ENCODE assay signal across 11 cellular contexts in the genomic region with DNA sequence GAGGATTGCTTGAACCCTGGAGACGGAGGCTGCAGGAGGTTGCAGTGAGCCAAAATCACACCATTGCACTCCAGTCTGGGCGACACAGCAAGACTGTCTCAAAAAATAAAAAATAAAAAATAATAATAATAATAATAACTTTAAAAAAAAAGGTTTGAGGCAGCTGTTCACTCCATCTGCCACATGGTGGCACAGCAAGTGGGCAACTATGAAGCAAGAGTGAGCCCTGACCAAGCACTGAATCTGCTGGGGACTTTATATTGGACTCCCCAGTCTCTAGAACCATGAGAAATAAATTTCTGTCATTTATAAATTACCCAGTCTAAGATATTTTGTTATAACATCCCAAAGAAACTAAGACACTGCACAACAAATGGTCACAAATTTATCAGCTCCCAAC. TPM values are rescaled to one million over a fixed set of nuclear protein-coding genes. Genes with fewer than 3 reads are reported as not detected.
DNase-seq lines count a peak whose midpoint lies in the region; ATAC-seq and TF ChIP-seq lines count a peak whose summit lies in the region.
"Had no signal": no experiment of that assay in that cellular context is flagged by ENCODE, and none has a peak within 500 bp of the region (broad histone marks: within the 10 kb centered on the region; RNA-seq: fewer than 3 reads in every experiment).

No MANE protein-coding gene starts in this region.

- POLR2A ChIA-PET in HCT116 (lab: Charles Lee): interaction anchor here (1.1 to 1.5 kb wide), 2 partner anchors 10 to 23 kb away, joined by 3 to 4 read pairs; no protein-coding TSS in a partner anchor

- no peak overlapping the region for H2BK120ac ChIP-seq in mesendoderm (ENCODE audit: low read depth, low read length)

- in situ Hi-C loops in astrocyte of the spinal cord (cut with HindIII; ENCODE audit: low sequenced_read_pairs): no loop called here

- no peak for TF ChIP-seq POLR2A in HCT116 (IDR thresholded peaks at IDR 0.05; ENCODE audit: borderline replicate concordance, extremely low read depth, insufficient read depth, insufficient read length)

- H3K79me1 ChIP-seq in mesendoderm (ENCODE audit: low read length): no peaks in the 10 kb centered on the region

- H3K27me3 ChIP-seq in HCT116 (ENCODE audit: insufficient read depth, low read length) (no peaks in the 10 kb centered on the region), lower lobe of right lung (ENCODE audit: low read depth) (no peaks in the 10 kb centered on the region), mesendoderm (ENCODE audit: insufficient read depth, low read length, poor library complexity) (no peaks in the 10 kb centered on the region)

- no peak overlapping the region for H2AK5ac ChIP-seq in mesendoderm (ENCODE audit: low read length)

- H3K18ac ChIP-seq in mesendoderm (ENCODE audit: low read length): no peak overlapping the region

- WGBS in mesendoderm (ENCODE audit: extremely low coverage, insufficient coverage, low lambda C conversion rate): no CpG with 5 or more reads among the region's 2 CpGs

- H3K9me2 ChIP-seq in HCT116 (ENCODE audit: insufficient read depth): no peaks in the 10 kb centered on the region

- H3K56ac ChIP-seq in mesendoderm (ENCODE audit: low read length): no peak overlapping the region

- H3K27ac ChIP-seq in HCT116 (ENCODE audit: low read depth, low read length): no peak overlapping the region
- H3K27ac ChIP-seq in lower lobe of right lung: no peak overlapping the region
- H3K27ac ChIP-seq in mesendoderm (ENCODE audit: low read depth, low read length): no peak overlapping the region

- H3K9me3 ChIP-seq in HCT116 (ENCODE audit: control insufficient read depth in 1 of 2, insufficient read depth in 1 of 2, low read depth in 1 of 2, low read length in 2 of 2) (no peaks in the 10 kb centered on the region), lower lobe of right lung (no peaks in the 10 kb centered on the region)

- H2BK5ac ChIP-seq in mesendoderm (ENCODE audit: low read length): no peak overlapping the region

- no peaks in the 10 kb centered on the region for H3K79me2 ChIP-seq in HCT116 (ENCODE audit: insufficient read depth, low read length)
- no peaks in the 10 kb centered on the region for H3K79me2 ChIP-seq in mesendoderm (ENCODE audit: control insufficient read depth, insufficient read depth, low read length)

- CTCF ChIA-PET in HCT116 (lab: Charles Lee): interaction anchor here (0.8 to 1.3 kb wide), 2 partner anchors 12 to 14 kb away, joined by 3 read pairs; no protein-coding TSS in a partner anchor

- peak; percentile 56 for TF ChIP-seq RAD21 in HCT116 (IDR thresholded peaks at IDR 0.05; ENCODE audit: low read depth)

- DNase-seq in AG09309 (ENCODE audit: low read depth) (no peak), HCT116 (ENCODE audit: low read depth, low spot score) (no peak), astrocyte of the spinal cord (ENCODE audit: low read depth, low spot score) (peak; percentile 23), lower lobe of right lung (no peak), NCI-H2081 (lab: John Stamatoyannopoulos, UW) (no peak), mesendoderm (no peak), head of caudate nucleus (no peak)
- DNase-seq: GDM1; NCI-H1048; stimulated activated CD4-positive, alpha-beta T cell treated with anti-CD3 and anti-CD28 coated beads, Interleukin-1b, Interleukin-23, amount 100 ng/mL, for 48 hours had no signal

- no peak overlapping the region for H3K9ac ChIP-seq in HCT116 (ENCODE audit: low read length)
- no peak overlapping the region for H3K9ac ChIP-seq in mesendoderm (ENCODE audit: low read length)

- H4K20me1 ChIP-seq in HCT116 (ENCODE audit: insufficient read depth): no peaks in the 10 kb centered on the region

- H3K4ac ChIP-seq in mesendoderm (ENCODE audit: low read depth, low read length): no peak overlapping the region

- no peaks in the 10 kb centered on the region for H3K36me3 ChIP-seq in HCT116 (ENCODE audit: control insufficient read depth in 1 of 2, insufficient read depth in 2 of 2, low read length in 2 of 2)
- no peaks in the 10 kb centered on the region for H3K36me3 ChIP-seq in lower lobe of right lung
- no peaks in the 10 kb centered on the region for H3K36me3 ChIP-seq in mesendoderm (ENCODE audit: control insufficient read depth, insufficient read depth, low read length)

- no peak overlapping the region for H4K8ac ChIP-seq in mesendoderm (ENCODE audit: low read depth, low read length)

- no peak overlapping the region for H2BK15ac ChIP-seq in mesendoderm (replicated peaks; ENCODE audit: low read depth)

- RAD21 ChIA-PET in HCT116 (lab: Charles Lee; ENCODE audit: low non-redundant PET in 1 of 2, low total read pairs in 2 of 2, uncharacterized antibody in 2 of 2, unreplicated experiment in 2 of 2): interaction anchor here in 1 of 2 experiments (1.1 kb wide), 1 partner anchor 134 kb away, joined by 5 read pairs; a partner anchor contains a TSS

- peaks cover 6 to 11% of the 10 kb centered on the region in 2 experiments for H3K4me1 ChIP-seq in HCT116 (ENCODE audit: control insufficient read depth in 1 of 2, insufficient read depth in 2 of 2, low read length in 2 of 2)
- H3K4me1 ChIP-seq in lower lobe of right lung: peaks cover 5% of the 10 kb centered on the region
- H3K4me1 ChIP-seq in mesendoderm (ENCODE audit: control insufficient read depth, low read depth, low read length): no peaks in the 10 kb centered on the region

- BruUV-seq in HCT116 (replicated peaks; lab: Mats Ljungman, UMichigan): no TSS peak

- no peak overlapping the region for H3K4me2 ChIP-seq in HCT116 (ENCODE audit: low read length)
- no peak overlapping the region for H3K4me2 ChIP-seq in mesendoderm (ENCODE audit: low read length)

- H3K4me3 ChIP-seq in AG09309 (ENCODE audit: control insufficient read depth, low read depth, low read length): no peak overlapping the region
- H3K4me3 ChIP-seq in HCT116 (replicated peaks in 1 of 2; ENCODE audit: low read depth in 1 of 2, low read length in 2 of 2): no peak overlapping the region
- H3K4me3 ChIP-seq in astrocyte of the spinal cord (ENCODE audit: low read depth, low read length): no peak overlapping the region
- no peak overlapping the region for H3K4me3 ChIP-seq in lower lobe of right lung
- no peak overlapping the region for H3K4me3 ChIP-seq in mesendoderm (ENCODE audit: low read length)

- H4K5ac ChIP-seq in mesendoderm (ENCODE audit: low read length): no peak overlapping the region

- H3K23ac ChIP-seq in mesendoderm (ENCODE audit: low read length): no peak overlapping the region

- TF ChIP-seq CTCF in AG09309 (IDR thresholded peaks at IDR 0.05; ENCODE audit: control insufficient read depth, insufficient read depth, low read depth, low read length, missing control alignments) (peak; percentile 60), HCT116 (IDR thresholded peaks at IDR 0.05 in 2 of 3, conservative IDR thresholded peaks at IDR 0.05 in 1 of 3; ENCODE audit: borderline replicate concordance in 1 of 3, insufficient read depth in 1 of 3, low read depth in 2 of 3, low read length in 2 of 3) (peak; percentile 19 to 48 (median 29); a peak in 3 of 6 replicates), astrocyte of the spinal cord (IDR thresholded peaks at IDR 0.05; ENCODE audit: low read depth, low read length) (peak; percentile 46), lower lobe of right lung (IDR thresholded peaks at IDR 0.05) (peak; percentile 43)

- ATAC-seq in HCT116 (peak; percentile 53; the same call in 1 of the 2 replicates), lower lobe of right lung (peak; percentile 72 to 84), HG02885 (IDR thresholded peaks at IDR 0.05; ENCODE audit: poor library complexity, unreplicated experiment) (no peak)

- intact Hi-C loops in HCT116 (cut with micrococcal nuclease) (no loop called here), lower lobe of right lung (cut with DNase I) (no loop called here), head of caudate nucleus (cut with DNase I) (no loop called here)

- no peak overlapping the region for H2AFZ ChIP-seq in HCT116 (ENCODE audit: low read depth, low read length, poor library complexity, severe bottlenecking)

TF ChIP-seq in HCT116, 20 proteins besides CTCF, POLR2A, EP300 and RAD21 (continues in another document):
- TF ChIP-seq FOSL1 (IDR thresholded peaks at IDR 0.05; ENCODE audit: low read depth) (no peak), CBX3 (IDR thresholded peaks at IDR 0.05; ENCODE audit: low read depth) (no peak), SP1 (IDR thresholded peaks at IDR 0.05; ENCODE audit: low read depth) (no peak), EZH2phosphoT487 (IDR thresholded peaks at IDR 0.05; ENCODE audit: borderline replicate concordance) (no peak)
- TF ChIP-seq, protein P1, sequence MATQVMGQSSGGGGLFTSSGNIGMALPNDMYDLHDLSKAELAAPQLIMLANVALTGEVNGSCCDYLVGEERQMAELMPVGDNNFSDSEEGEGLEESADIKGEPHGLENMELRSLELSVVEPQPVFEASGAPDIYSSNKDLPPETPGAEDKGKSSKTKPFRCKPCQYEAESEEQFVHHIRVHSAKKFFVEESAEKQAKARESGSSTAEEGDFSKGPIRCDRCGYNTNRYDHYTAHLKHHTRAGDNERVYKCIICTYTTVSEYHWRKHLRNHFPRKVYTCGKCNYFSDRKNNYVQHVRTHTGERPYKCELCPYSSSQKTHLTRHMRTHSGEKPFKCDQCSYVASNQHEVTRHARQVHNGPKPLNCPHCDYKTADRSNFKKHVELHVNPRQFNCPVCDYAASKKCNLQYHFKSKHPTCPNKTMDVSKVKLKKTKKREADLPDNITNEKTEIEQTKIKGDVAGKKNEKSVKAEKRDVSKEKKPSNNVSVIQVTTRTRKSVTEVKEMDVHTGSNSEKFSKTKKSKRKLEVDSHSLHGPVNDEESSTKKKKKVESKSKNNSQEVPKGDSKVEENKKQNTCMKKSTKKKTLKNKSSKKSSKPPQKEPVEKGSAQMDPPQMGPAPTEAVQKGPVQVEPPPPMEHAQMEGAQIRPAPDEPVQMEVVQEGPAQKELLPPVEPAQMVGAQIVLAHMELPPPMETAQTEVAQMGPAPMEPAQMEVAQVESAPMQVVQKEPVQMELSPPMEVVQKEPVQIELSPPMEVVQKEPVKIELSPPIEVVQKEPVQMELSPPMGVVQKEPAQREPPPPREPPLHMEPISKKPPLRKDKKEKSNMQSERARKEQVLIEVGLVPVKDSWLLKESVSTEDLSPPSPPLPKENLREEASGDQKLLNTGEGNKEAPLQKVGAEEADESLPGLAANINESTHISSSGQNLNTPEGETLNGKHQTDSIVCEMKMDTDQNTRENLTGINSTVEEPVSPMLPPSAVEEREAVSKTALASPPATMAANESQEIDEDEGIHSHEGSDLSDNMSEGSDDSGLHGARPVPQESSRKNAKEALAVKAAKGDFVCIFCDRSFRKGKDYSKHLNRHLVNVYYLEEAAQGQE (IDR thresholded peaks at IDR 0.05; ENCODE audit: low read depth): no peak

RNA-seq across cellular contexts. Expression of a gene that starts 14.6 kb away (rescaled TPM):
- total RNA-seq in HCT116 (2021; ENCODE audit: unreplicated experiment) (102 TPM), lower lobe of right lung (516 TPM)
- polyA plus RNA-seq in HCT116 (2012): 92.5 and 93.5 TPM in 2 replicates
- 95.3 TPM for polyA plus RNA-seq in mesendoderm (2013, experiment 1 of 2)
- 94.4 TPM for polyA plus RNA-seq in mesendoderm (2013, experiment 2 of 2)

RNA-seq across cellular contexts. Expression of a gene that starts 14.8 kb away (rescaled TPM):
- total RNA-seq in HCT116 (2021; ENCODE audit: unreplicated experiment): 19.9 TPM
- polyA plus RNA-seq in HCT116 (2012): 7.6 and 9.6 TPM in 2 replicates
- 50.1 TPM for total RNA-seq in lower lobe of right lung
- 2.5 TPM for polyA plus RNA-seq in mesendoderm (2013, experiment 1 of 2)
- polyA plus RNA-seq in mesendoderm (2013, experiment 2 of 2): 2.4 TPM

RNA-seq across cellular contexts. Expression of a gene that starts 55.6 kb away (rescaled TPM):
- total RNA-seq in HCT116 (2021; ENCODE audit: unreplicated experiment) (5.2 TPM), lower lobe of right lung (1.2 TPM)
- polyA plus RNA-seq in HCT116 (2012): 5.0 and 6.2 TPM in 2 replicates
- polyA plus RNA-seq in mesendoderm (2013, experiment 1 of 2): 1.5 TPM
- polyA plus RNA-seq in mesendoderm (2013, experiment 2 of 2): 2.0 TPM
